Comparison of ENCODE assay signal across 8 cellular contexts in the genomic region with DNA sequence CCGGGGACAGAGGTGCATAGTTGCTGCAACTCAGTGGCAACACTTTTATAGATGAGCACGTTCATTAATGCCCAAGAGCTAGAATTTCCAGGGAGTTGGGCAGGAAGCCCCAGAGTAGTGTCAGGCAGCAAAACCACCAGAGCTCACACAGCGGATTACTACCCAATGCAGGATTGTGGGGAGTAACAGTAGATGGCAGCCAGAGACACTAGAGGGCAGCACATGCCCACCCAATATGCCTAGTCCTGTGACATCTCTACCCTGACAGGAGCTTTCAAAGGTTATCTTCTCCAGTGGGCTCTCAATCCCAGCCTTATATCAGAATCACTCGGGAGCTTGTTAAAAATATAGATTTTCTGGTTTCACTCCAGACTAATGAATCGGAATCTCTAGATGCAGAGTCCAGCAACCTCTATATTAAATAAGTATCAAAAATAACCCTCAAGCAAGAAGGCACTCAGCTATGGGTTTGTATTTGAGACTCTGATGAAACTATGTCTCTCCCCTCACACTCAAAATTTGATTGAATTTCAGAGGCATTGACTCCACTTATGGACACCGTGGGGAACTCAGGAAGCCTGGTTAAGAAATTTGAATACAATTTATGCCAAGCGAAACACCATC. TPM values are rescaled to one million over a fixed set of nuclear protein-coding genes. Genes with fewer than 3 reads are reported as not detected.
DNase-seq lines count a peak whose midpoint lies in the region; FAIRE-seq and TF ChIP-seq lines count a peak whose summit lies in the region.

No MANE protein-coding gene starts in this region.

- H3K27me3 ChIP-seq in BJ (ENCODE audit: control insufficient read depth, insufficient read depth, low read length), result peaks cover 7% of the 10 kb centered on the region
- H3K27me3 ChIP-seq in NT2/D1 (ENCODE audit: insufficient read depth, insufficient read length), result peaks cover 7% of the 10 kb centered on the region
- H3K27me3 ChIP-seq in endothelial cell of umbilical vein (ENCODE audit: control insufficient read depth in 2 of 2, insufficient read depth in 2 of 2, low read length in 2 of 2), result peaks cover 24 to 37% of the 10 kb centered on the region in 2 experiments

- H3K79me2 ChIP-seq in endothelial cell of umbilical vein (ENCODE audit: control insufficient read depth, insufficient read depth, low read length), result no peaks in the 10 kb centered on the region

- H3K4me2 ChIP-seq in endothelial cell of umbilical vein (ENCODE audit: insufficient read depth, low read length), result no peak overlapping the region

- TF ChIP-seq CTCF in BJ (IDR thresholded peaks at IDR 0.05; ENCODE audit: insufficient read depth, low read depth, low read length), result peak; percentile 85
- TF ChIP-seq CTCF in endothelial cell of umbilical vein (IDR thresholded peaks at IDR 0.05; ENCODE audit: extremely low read depth in 1 of 2, insufficient read depth in 1 of 2, low read depth in 1 of 2, low read length in 2 of 2), result peak; percentile 64 to 85

- H3K27ac ChIP-seq in endothelial cell of umbilical vein (ENCODE audit: insufficient read depth, low read depth, low read length), result no peak overlapping the region

- CTCF ChIA-PET in BJ (lab: Yijun Ruan, JAX), result interaction anchor here (0.6 to 3.9 kb wide), 47 partner anchors 9 to 580 kb away, joined by 3 to 57 read pairs (median 5); partner anchors contain the start of genes ATOSB, CCL21, DNAJB5 and FANCG
- CTCF ChIA-PET in endothelial cell of umbilical vein (lab: Charles Lee), result interaction anchor here (0.5 to 3.9 kb wide), 71 partner anchors 10 to 669 kb away, joined by 3 to 258 read pairs (median 5); partner anchors contain the start of genes ATOSB, DNAJB5, FANCG and PHF24

- POLR2A ChIA-PET in BJ (lab: Charles Lee), result no interaction called here
- POLR2A ChIA-PET in endothelial cell of umbilical vein (lab: Charles Lee), result interaction anchor here (1.0 to 1.4 kb wide), 2 partner anchors 85 to 152 kb away, joined by 3 to 4 read pairs; no protein-coding TSS in a partner anchor

- H3K9ac ChIP-seq in NT2/D1 (ENCODE audit: insufficient read length, low read depth) (no peak overlapping the region), endothelial cell of umbilical vein (replicated peaks; ENCODE audit: extremely low read depth, insufficient read depth, low read length) (no peak overlapping the region)

- H3K4me1 ChIP-seq in NT2/D1 (ENCODE audit: insufficient read depth, insufficient read length), result no peaks in the 10 kb centered on the region
- no peaks in the 10 kb centered on the region for H3K4me1 ChIP-seq in endothelial cell of umbilical vein (ENCODE audit: control insufficient read depth, extremely low read depth, insufficient read depth, low read length)

- no peak overlapping the region for H3K4me3 ChIP-seq in BJ (ENCODE audit: low read depth, low read length)
- H3K4me3 ChIP-seq in NT2/D1 (ENCODE audit: insufficient read length, low read depth), result no peak overlapping the region
- no peak overlapping the region for H3K4me3 ChIP-seq in endothelial cell of umbilical vein (replicated peaks in 1 of 3; ENCODE audit: insufficient read depth in 1 of 3, low read depth in 1 of 3, low read length in 3 of 3)

- no peak for TF ChIP-seq POLR2A in endothelial cell of umbilical vein (IDR thresholded peaks at IDR 0.05; ENCODE audit: low read depth, low read length)

- DNase-seq in BJ (ENCODE audit: low read depth) (peak; percentile 11), GM19240 (ENCODE audit: insufficient read length, low spot score) (peak; percentile 72), HS-5 (ENCODE audit: low read depth) (peak; percentile 45), NT2/D1 (ENCODE audit: low read depth, low spot score) (peak; percentile 77), endothelial cell of umbilical vein (ENCODE audit: low read depth, low spot score) (peak; percentile 77), middle frontal gyrus (ENCODE audit: extremely low spot score, low spot score) (peak; percentile 73)
- DNase-seq in activated CD8-positive, alpha-beta memory T cell treated with anti-CD3 and anti-CD28 coated beads for 48 hours (ENCODE audit: low read depth in 2 of 3, low spot score in 2 of 3), result peak; percentile 38 to 49 (median 42)
- DNase-seq in stimulated activated CD8-positive, alpha-beta memory T cell treated with anti-CD3 and anti-CD28 coated beads, Interleukin-4, amount 100 ng/mL, for 24 hours (ENCODE audit: low read depth), result peak; percentile 70

- dilution Hi-C loops in endothelial cell of umbilical vein (cut with MboI; ENCODE audit: extremely low pct_ligation_motif_present, low sequenced_read_pairs), result no loop called here

- no TSS peak for BruUV-seq in endothelial cell of umbilical vein (replicated peaks; lab: Mats Ljungman, UMichigan)

- H3K36me3 ChIP-seq in BJ (ENCODE audit: control insufficient read depth, insufficient read depth, low read length) (no peaks in the 10 kb centered on the region), NT2/D1 (ENCODE audit: insufficient read depth, insufficient read length, low read length) (no peaks in the 10 kb centered on the region), endothelial cell of umbilical vein (ENCODE audit: control insufficient read depth in 2 of 2, extremely low read depth in 1 of 2, insufficient read depth in 2 of 2, low read length in 2 of 2) (no peaks in the 10 kb centered on the region)

- no peak overlapping the region for H2AFZ ChIP-seq in endothelial cell of umbilical vein (ENCODE audit: low read depth, low read length)

- H3K9me3 ChIP-seq in NT2/D1 (ENCODE audit: insufficient read depth, low read length) (no peaks in the 10 kb centered on the region), endothelial cell of umbilical vein (replicated peaks; ENCODE audit: control insufficient read depth, insufficient read depth, low read length) (no peaks in the 10 kb centered on the region)

- peak; percentile 95 for FAIRE-seq in endothelial cell of umbilical vein (lab: Jason Lieb, UNC)

- intact Hi-C loops in endothelial cell of umbilical vein (cut with micrococcal nuclease), result loop anchor here (1.0 to 5.0 kb wide), 7 partner anchors 86 to 578 kb away; partner anchors contain the start of gene PIGO

- H4K20me1 ChIP-seq in endothelial cell of umbilical vein (replicated peaks; ENCODE audit: control insufficient read depth, extremely low read depth, insufficient read depth, low read length), result no peaks in the 10 kb centered on the region

- H3K9me1 ChIP-seq in endothelial cell of umbilical vein (replicated peaks; ENCODE audit: control insufficient read depth, extremely low read depth, insufficient read depth, low read length), result no peaks in the 10 kb centered on the region

TF ChIP-seq in endothelial cell of umbilical vein, 7 proteins besides CTCF, POLR2A, EP300 and RAD21:
- TF ChIP-seq, protein P1, sequence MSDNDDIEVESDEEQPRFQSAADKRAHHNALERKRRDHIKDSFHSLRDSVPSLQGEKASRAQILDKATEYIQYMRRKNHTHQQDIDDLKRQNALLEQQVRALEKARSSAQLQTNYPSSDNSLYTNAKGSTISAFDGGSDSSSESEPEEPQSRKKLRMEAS (IDR thresholded peaks at IDR 0.05; ENCODE audit: insufficient read depth, insufficient read length), result no peak
- TF ChIP-seq MYC (IDR thresholded peaks at IDR 0.05; ENCODE audit: low read depth, low read length), result no peak
- no peak for TF ChIP-seq POLR2AphosphoS5 (IDR thresholded peaks at IDR 0.05; ENCODE audit: insufficient read depth, low read depth, low read length)
- TF ChIP-seq JUN (IDR thresholded peaks at IDR 0.05; ENCODE audit: borderline replicate concordance, insufficient read depth, insufficient read length, low read depth), result no peak
- TF ChIP-seq EZH2 (IDR thresholded peaks at IDR 0.05; ENCODE audit: borderline replicate concordance, low read depth, low read length, severe bottlenecking), result no peak
- no peak for TF ChIP-seq GATA2 (IDR thresholded peaks at IDR 0.05; ENCODE audit: insufficient read depth, insufficient read length, low read depth, low read length)
- TF ChIP-seq FOS (IDR thresholded peaks at IDR 0.05; ENCODE audit: borderline replicate concordance, insufficient read depth, low read length), result no peak

RNA-seq across cellular contexts. Expression of gene PHF24, which starts 58.4 kb away (rescaled TPM):
- polyA plus RNA-seq in BJ (2011; rRNA removed) (0.02 and 0.09 TPM in 2 replicates), endothelial cell of umbilical vein (not detected in 2 replicates)
- 0.05 TPM in 1 of 2 replicates, not detected in the other for polyA minus RNA-seq in BJ (2011; rRNA and poly(A)+ RNA removed)
- not detected in 2 replicates for total RNA-seq in endothelial cell of umbilical vein
- not detected in 2 replicates for polyA plus RNA-seq in endothelial cell of umbilical vein (2011; cell fraction: cytosol; rRNA removed)
- polyA plus RNA-seq in endothelial cell of umbilical vein (2011; cell fraction: nucleus; rRNA removed), result not detected in 2 replicates
- polyA plus RNA-seq in endothelial cell of umbilical vein (2012), result not detected in 2 replicates
- polyA minus RNA-seq in endothelial cell of umbilical vein, result not detected in 2 replicates
- polyA minus RNA-seq in endothelial cell of umbilical vein (2011; cell fraction: cytosol; rRNA and poly(A)+ RNA removed), result not detected
- not detected in 2 replicates for polyA minus RNA-seq in endothelial cell of umbilical vein (2011; cell fraction: nucleus; rRNA and poly(A)+ RNA removed)

Comparison
In these comparisons a context has a peak if more than half of its experiments do, and no peak if none do; other contexts are left out.
1. DNase-seq: peak in every context shown above with its lines; median percentile 77 in NT2/D1; 77 in endothelial cell of umbilical vein; 73 in middle frontal gyrus; 72 in GM19240; 70 in stimulated activated CD8-positive, alpha-beta memory T cell treated with anti-CD3 and anti-CD28 coated beads, Interleukin-4, amount 100 ng/mL, for 24 hours; 45 in HS-5; 42 in activated CD8-positive, alpha-beta memory T cell treated with anti-CD3 and anti-CD28 coated beads for 48 hours; 11 in BJ.